9 cellular contexts compared by ENCODE assay signal in the genomic region with DNA sequence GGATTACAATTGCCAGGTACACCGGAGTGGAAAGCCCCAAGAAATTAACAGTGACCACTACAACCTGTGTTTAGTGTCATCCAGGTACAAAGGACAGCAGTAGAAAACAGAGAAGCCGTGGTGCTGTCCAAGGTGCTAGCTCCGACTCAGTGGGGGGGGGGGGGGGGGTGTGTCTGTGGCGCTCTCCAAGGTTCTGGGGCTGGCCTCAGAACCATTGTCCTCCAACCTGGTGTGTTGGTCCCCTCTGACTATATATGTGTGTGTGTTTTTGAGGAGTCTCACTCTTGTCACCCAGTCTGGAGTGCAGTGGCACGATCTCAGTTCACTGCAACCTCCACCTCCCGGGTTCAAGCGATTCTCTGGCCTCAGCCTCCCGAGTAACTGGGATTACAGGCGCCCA. TPM values are rescaled to one million over a fixed set of nuclear protein-coding genes. Genes with fewer than 3 reads are reported as not detected.
A peak's percentile ranks its signal among the peaks of the same experiment; 100 is the strongest.
DNase-seq lines count a peak whose midpoint lies in the region; ATAC-seq and TF ChIP-seq lines count a peak whose summit lies in the region.
"Had no signal": no experiment of that assay in that cellular context is flagged by ENCODE, and none has a peak within 500 bp of the region (broad histone marks: within the 10 kb centered on the region; RNA-seq: fewer than 3 reads in every experiment).

No MANE protein-coding gene starts in this region.

- no peak for ATAC-seq in GM18498 (IDR thresholded peaks at IDR 0.05; ENCODE audit: unreplicated experiment)

- no peaks in the 10 kb centered on the region for H3K36me3 ChIP-seq in osteoblast (ENCODE audit: insufficient read depth, low read length)

- H3K4me1 ChIP-seq in osteoblast (ENCODE audit: insufficient read depth, low read length), result no peaks in the 10 kb centered on the region

- H3K27ac ChIP-seq in osteoblast (ENCODE audit: low read depth, low read length), result no peak overlapping the region
- H3K27ac ChIP-seq: skin epidermis had no signal

- H2AFZ ChIP-seq in osteoblast (ENCODE audit: low read length), result no peak overlapping the region

- H4K20me1 ChIP-seq in osteoblast (ENCODE audit: insufficient read depth, low read length), result no peaks in the 10 kb centered on the region

- H3K4me3 ChIP-seq in GM12865 (ENCODE audit: low read depth, low read length) (no peak overlapping the region), cardiac fibroblast (replicated peaks in 1 of 2; ENCODE audit: low read depth in 2 of 2, low read length in 2 of 2) (no peak overlapping the region), osteoblast (ENCODE audit: insufficient read depth, low read length) (no peak overlapping the region)
- H3K4me3 ChIP-seq: skin epidermis had no signal

- no peaks in the 10 kb centered on the region for H3K9me3 ChIP-seq in osteoblast (ENCODE audit: low read depth, low read length)

- TF ChIP-seq CTCF in GM12865 (IDR thresholded peaks at IDR 0.05; ENCODE audit: insufficient read depth, low read depth, low read length, missing control alignments), result no peak
- TF ChIP-seq CTCF in cardiac fibroblast (IDR thresholded peaks at IDR 0.05; ENCODE audit: low read depth, low read length), result no peak
- TF ChIP-seq CTCF in osteoblast (IDR thresholded peaks at IDR 0.05; ENCODE audit: extremely low read depth, low read depth, low read length), result no peak

- H3K79me2 ChIP-seq in osteoblast (ENCODE audit: insufficient read depth, low read length), result no peaks in the 10 kb centered on the region

- no peaks in the 10 kb centered on the region for H3K27me3 ChIP-seq in osteoblast (ENCODE audit: insufficient read depth, low read length)

- no peak overlapping the region for H3K4me2 ChIP-seq in osteoblast (ENCODE audit: insufficient read depth, low read length)

- DNase-seq in GM12865 (ENCODE audit: low read depth), result peak; percentile 38
- DNase-seq in RPMI8226, result peak; percentile 80
- DNase-seq in cardiac fibroblast (ENCODE audit: low read depth in 2 of 2), result peak; percentile 37 to 42
- peak; percentile 77 for DNase-seq in osteoblast (ENCODE audit: insufficient read length, low spot score, missing footprints)
- no peak for DNase-seq in NCI-H1092 treated with DMSO at 0.1 percent for 48 hours (lab: John Stamatoyannopoulos, UW)
- DNase-seq in NCI-H1694 treated with DMSO at 0.1 percent for 48 hours (lab: John Stamatoyannopoulos, UW), result no peak
- DNase-seq in NCI-H748 (lab: John Stamatoyannopoulos, UW; ENCODE audit: unreplicated experiment), result no peak

RNA-seq across cellular contexts. Expression of a gene that starts 5.8 kb away (rescaled TPM):
- total RNA-seq in osteoblast, result 9.8 and 10.3 TPM in 2 replicates

RNA-seq across cellular contexts. Expression of a gene that starts 21.3 kb away (rescaled TPM):
- 6.2 and 6.5 TPM in 2 replicates for total RNA-seq in osteoblast

RNA-seq across cellular contexts. Expression of a gene that starts 26.0 kb away (rescaled TPM):
- total RNA-seq in osteoblast, result not detected in 2 replicates

RNA-seq across cellular contexts. Expression of a gene that starts 58.4 kb away (rescaled TPM):
- total RNA-seq in osteoblast, result not detected in 2 replicates

Comparison
In these comparisons a context has a peak if more than half of its experiments do, and no peak if none do; other contexts are left out.
1. DNase-seq: peak in GM12865 (single experiment), RPMI8226 (single experiment), cardiac fibroblast (2 of 2) and osteoblast (single experiment); none in NCI-H1092 treated with DMSO at 0.1 percent for 48 hours (single experiment), NCI-H1694 treated with DMSO at 0.1 percent for 48 hours (single experiment) and NCI-H748 (single experiment).